Comparison of ENCODE assay signal across 1 cellular context in genomic region chr17:17088104-17088485, GRCh38.
TF ChIP-seq lines count a peak whose summit lies in the region.

No MANE protein-coding gene starts in this region.

TF ChIP-seq in K562, 482 proteins besides CTCF, POLR2A, EP300 and RAD21 (continued from another document):
- peak; percentile 39; the same call in 1 of the 2 replicates for TF ChIP-seq TAL1 (IDR thresholded peaks at IDR 0.05)
- TF ChIP-seq PHB2 (IDR thresholded peaks at IDR 0.05; ENCODE audit: low read depth) = no peak
- TF ChIP-seq KLF16 (IDR thresholded peaks at IDR 0.05) = peak; percentile 58; the same call in 1 of the 2 replicates
- TF ChIP-seq ZBTB11 (CRISPR knock-in tag; IDR thresholded peaks at IDR 0.05) = no peak
- peak; percentile 78 for TF ChIP-seq CBFA2T3 (IDR thresholded peaks at IDR 0.05)
- TF ChIP-seq CREB1 (IDR thresholded peaks at IDR 0.05) = 0 out of 2 replicates have a peak, but pooled peaks have one; percentile 13
- TF ChIP-seq CREB1 (CRISPR knock-in tag; IDR thresholded peaks at IDR 0.05) = no peak
- no peak for TF ChIP-seq ETV1 (tag; conservative IDR thresholded peaks at IDR 0.05; ENCODE audit: low read depth)
- no peak for TF ChIP-seq ATF1 (CRISPR knock-in tag; IDR thresholded peaks at IDR 0.05)
- peak; percentile 32; the same call in 1 of the 2 replicates for TF ChIP-seq ATF1 (tag; IDR thresholded peaks at IDR 0.05)
- TF ChIP-seq DPF2 (IDR thresholded peaks at IDR 0.05) = peak; percentile 51; the same call in 1 of the 2 replicates
- TF ChIP-seq MECOM (CRISPR knock-in tag; IDR thresholded peaks at IDR 0.05) = no peak
- no peak for TF ChIP-seq PBX2 (CRISPR knock-in tag; IDR thresholded peaks at IDR 0.05; ENCODE audit: low read depth)
- peak; percentile 53 for TF ChIP-seq PBX2 (tag; conservative IDR thresholded peaks at IDR 0.05; ENCODE audit: low read depth)
- TF ChIP-seq ZNF354B (CRISPR knock-in tag; IDR thresholded peaks at IDR 0.05) = no peak
- TF ChIP-seq TCF7L2 (IDR thresholded peaks at IDR 0.05; ENCODE audit: low read depth, low read length) = no peak
- no peak for TF ChIP-seq BRF2 (IDR thresholded peaks at IDR 0.05; ENCODE audit: borderline replicate concordance, insufficient read depth, insufficient read length)
- TF ChIP-seq VEZF1 (CRISPR knock-in tag; IDR thresholded peaks at IDR 0.05) = 0 out of 2 replicates have a peak, but pooled peaks have one; percentile 20
- TF ChIP-seq AFF4 (CRISPR knock-in tag; IDR thresholded peaks at IDR 0.05) = no peak
- peak; percentile 73 for TF ChIP-seq EGR1 (conservative IDR thresholded peaks at IDR 0.05)
- TF ChIP-seq CREM (IDR thresholded peaks at IDR 0.05; ENCODE audit: low read depth) = peak; percentile 70; the same call in 1 of the 2 replicates
- no peak for TF ChIP-seq KLF10 (CRISPR knock-in tag; IDR thresholded peaks at IDR 0.05)
- peak; percentile 93 for TF ChIP-seq PKNOX1 (IDR thresholded peaks at IDR 0.05)
- 0 out of 2 replicates have a peak, but pooled peaks have one; percentile 20 for TF ChIP-seq SMARCE1 (IDR thresholded peaks at IDR 0.05)
- peak; percentile 57 for TF ChIP-seq CBFA2T2 (conservative IDR thresholded peaks at IDR 0.05)
- peak; percentile 86 for TF ChIP-seq TFAP4 (CRISPR knock-in tag; IDR thresholded peaks at IDR 0.05; ENCODE audit: borderline replicate concordance)
TF ChIP-seq in K562: peak in this region for 24.
